ENCODE assay signal across 9 cellular contexts in genomic region chr2:200380833-200381542, GRCh38.
DNase-seq lines count a peak whose midpoint lies in the region; ATAC-seq and TF ChIP-seq lines count a peak whose summit lies in the region.
"Had no signal": no experiment of that assay in that cellular context is flagged by ENCODE, and none has a peak within 500 bp of the region (broad histone marks: within the 10 kb centered on the region; RNA-seq: fewer than 3 reads in every experiment).

No MANE protein-coding gene starts in this region.

- H3K27me3 ChIP-seq in HUES64 (ENCODE audit: insufficient read depth, low read length) = no peaks in the 10 kb centered on the region

- H3K9ac ChIP-seq in HUES64 (ENCODE audit: low read depth, low read length) = no peak overlapping the region

- H3K4me1 Mint-ChIP-seq in neural crest cell = peaks cover 52% of the 10 kb centered on the region

- peaks cover 28% of the 10 kb centered on the region for H3K27me3 Mint-ChIP-seq in neural crest cell (ENCODE audit: low read depth)

- H3K27ac Mint-ChIP-seq in neural crest cell (ENCODE audit: unreplicated experiment) = no peak overlapping the region
- H3K27ac Mint-ChIP-seq: nephron progenitor cell had no signal

- DNase-seq in GM12865 (ENCODE audit: low read depth) = peak; percentile 28
- peak; percentile 80 for DNase-seq in astrocyte of the hippocampus (ENCODE audit: low read depth, low spot score)
- DNase-seq in neural crest cell (ENCODE audit: low read depth, low spot score) = no peak
- no peak for DNase-seq in NCI-H146 treated with DMSO at 0.1 percent for 48 hours (lab: John Stamatoyannopoulos, UW; ENCODE audit: unreplicated experiment)
- DNase-seq in NCI-H1436 treated with DMSO at 0.1 percent for 48 hours (lab: John Stamatoyannopoulos, UW) = no peak
- no peak for DNase-seq in nucleus accumbens (lab: John Stamatoyannopoulos, UW)
- DNase-seq: nephron progenitor cell had no signal

- H3K4me3 Mint-ChIP-seq in neural crest cell = peak overlapping the region; percentile 2

- TF ChIP-seq CTCF in GM12865 (IDR thresholded peaks at IDR 0.05; ENCODE audit: insufficient read depth, low read depth, low read length, missing control alignments) (no peak), neural crest cell (conservative IDR thresholded peaks at IDR 0.05) (no peak)

- ATAC-seq in HG02623 (IDR thresholded peaks at IDR 0.05; ENCODE audit: unreplicated experiment) = no peak

- no peaks in the 10 kb centered on the region for H3K36me3 ChIP-seq in HUES64 (ENCODE audit: insufficient read depth, low read length)

- H3K4me3 ChIP-seq in GM12865 (ENCODE audit: low read depth, low read length) = no peak overlapping the region
- H3K4me3 ChIP-seq in HUES64 (ENCODE audit: low read length) = no peak overlapping the region

- no peaks in the 10 kb centered on the region for H3K9me3 ChIP-seq in HUES64 (ENCODE audit: insufficient read depth, low read depth, low read length)

- peaks cover 74% of the 10 kb centered on the region for H3K4me1 ChIP-seq in HUES64 (ENCODE audit: insufficient read depth, low read length)

- H3K27ac ChIP-seq in HUES64 (ENCODE audit: low read depth, low read length) = peak overlapping the region; percentile 66

- no peaks in the 10 kb centered on the region for H3K9me3 Mint-ChIP-seq in neural crest cell
- H3K9me3 Mint-ChIP-seq: nephron progenitor cell had no signal

- WGBS in HUES64 = 73% methylated on average over 5 of the region's 5 CpGs

- no peaks in the 10 kb centered on the region for H3K36me3 Mint-ChIP-seq in neural crest cell (ENCODE audit: low read depth)

Comparison
In these comparisons a context has a peak if more than half of its experiments do, and no peak if none do; other contexts are left out.
1. DNase-seq: peak in GM12865 (single experiment) and astrocyte of the hippocampus (single experiment); none in neural crest cell (single experiment), NCI-H146 treated with DMSO at 0.1 percent for 48 hours (single experiment), NCI-H1436 treated with DMSO at 0.1 percent for 48 hours (single experiment) and nucleus accumbens (0 of 56).